In genomic region chr2:18596993-18597392, GRCh38 we compare ENCODE assay signal across 22 cellular contexts. TPM values are rescaled to one million over a fixed set of nuclear protein-coding genes. Genes with fewer than 3 reads are reported as not detected.
DNase-seq lines count a peak whose midpoint lies in the region; ATAC-seq and TF ChIP-seq lines count a peak whose summit lies in the region.
"Had no signal": no experiment of that assay in that cellular context is flagged by ENCODE, and none has a peak within 500 bp of the region (broad histone marks: within the 10 kb centered on the region; RNA-seq: fewer than 3 reads in every experiment).

No MANE protein-coding gene starts in this region.

- WGBS in esophagus squamous epithelium, 2 donors, result 64 to 90% methylated on average over 3 of the region's 3 CpGs

- intact Hi-C loops in Right ventricle myocardium superior (cut with DNase I), result no loop called here
- intact Hi-C loops in Right ventricle myocardium inferior (cut with DNase I), result loop anchor here (5.0 kb wide), 1 partner anchor 75 kb away; no protein-coding TSS in a partner anchor
- intact Hi-C loops in left ventricle myocardium superior (cut with micrococcal nuclease), result no loop called here
- intact Hi-C loops in left ventricle myocardium inferior (cut with micrococcal nuclease), result no loop called here
- intact Hi-C loops in esophagus squamous epithelium (cut with DNase I), result no loop called here

- TF ChIP-seq POLR2A in esophagus squamous epithelium (IDR thresholded peaks at IDR 0.05), result no peak

- no peaks in the 10 kb centered on the region for H3K9me3 ChIP-seq in left ventricle myocardium inferior (replicated peaks)
- H3K9me3 ChIP-seq in esophagus squamous epithelium, result no peaks in the 10 kb centered on the region
- H3K9me3 ChIP-seq: BLaER1 had no signal

- no peak overlapping the region for H3K4me3 ChIP-seq in left ventricle myocardium inferior
- no peak overlapping the region for H3K4me3 ChIP-seq in esophagus squamous epithelium
- H3K4me3 ChIP-seq in coronary artery, result no peak overlapping the region
- H3K4me3 ChIP-seq: BLaER1, GM12878, GM23248 had no signal

- H3K36me3 ChIP-seq in left ventricle myocardium inferior, result no peaks in the 10 kb centered on the region
- H3K36me3 ChIP-seq in esophagus squamous epithelium, result no peaks in the 10 kb centered on the region
- H3K36me3 ChIP-seq: BLaER1 had no signal

- H3K4me1 ChIP-seq in left ventricle myocardium inferior, result peaks cover 23% of the 10 kb centered on the region
- peaks cover 0 to 8% (median 0%) of the 10 kb centered on the region in 3 donors for H3K4me1 ChIP-seq in esophagus squamous epithelium

- H3K27ac ChIP-seq in left ventricle myocardium inferior (replicated peaks) (no peak overlapping the region), esophagus squamous epithelium (no peak overlapping the region), coronary artery (no peak overlapping the region)
- H3K27ac ChIP-seq: 22Rv1, BLaER1, GM23248 had no signal

- no peak for DNase-seq in Right ventricle myocardium superior
- DNase-seq in Right ventricle myocardium inferior (ENCODE audit: missing footprints), result no peak
- DNase-seq in left ventricle myocardium superior, result no peak
- DNase-seq in left ventricle myocardium inferior, result no peak
- DNase-seq in left lobe of liver (ENCODE audit: low spot score), result peak; percentile 62
- no peak for DNase-seq in omental fat pad (ENCODE audit: low spot score)
- DNase-seq in esophagus squamous epithelium (lab: John Stamatoyannopoulos, UW), result no peak
- no peak for DNase-seq in coronary artery (ENCODE audit: low spot score)
- DNase-seq: CD4-positive, alpha-beta T cell; CD8-positive, alpha-beta memory T cell; DMS 273 treated with DMSO at 0.1 percent for 48 hours; DMS79; EL; GDM1; GM23248; H7; HCEC 1CT had no signal

- TF ChIP-seq CTCF in left ventricle myocardium inferior (IDR thresholded peaks at IDR 0.05; ENCODE audit: borderline replicate concordance) (no peak), omental fat pad (IDR thresholded peaks at IDR 0.05) (no peak), esophagus squamous epithelium (IDR thresholded peaks at IDR 0.05) (no peak), coronary artery (IDR thresholded peaks at IDR 0.05) (no peak)

- H3K27me3 ChIP-seq in left ventricle myocardium inferior (ENCODE audit: low read depth) (no peaks in the 10 kb centered on the region), esophagus squamous epithelium (no peaks in the 10 kb centered on the region)
- H3K27me3 ChIP-seq: BLaER1 had no signal

- ATAC-seq in Right ventricle myocardium superior (ENCODE audit: poor library complexity), result peak; percentile 61
- no peak for ATAC-seq in Right ventricle myocardium inferior
- ATAC-seq in left ventricle myocardium superior, result peak; percentile 44
- ATAC-seq in left lobe of liver, result peak; percentile 82
- peak; percentile 41 for ATAC-seq in omental fat pad (ENCODE audit: low FRiP score)
- ATAC-seq: GM12878 had no signal

RNA-seq across cellular contexts. Expression of gene NT5C1B, which starts 7.6 kb away (rescaled TPM):
- not detected for total RNA-seq in Right ventricle myocardium superior
- total RNA-seq in Right ventricle myocardium inferior, result not detected
- total RNA-seq in left ventricle myocardium superior, result not detected
- total RNA-seq in left ventricle myocardium inferior, result not detected
- total RNA-seq in left lobe of liver, result not detected
- total RNA-seq in omental fat pad, result not detected
- total RNA-seq in esophagus squamous epithelium, result not detected
- total RNA-seq: B cell; CD4-positive, alpha-beta T cell; CD8-positive, alpha-beta memory T cell; GM12878; GM23248; H1; H7 had no signal

RNA-seq across cellular contexts. Expression of gene RDH14, which starts 36.5 kb away (rescaled TPM):
- 45.5 TPM for total RNA-seq in Right ventricle myocardium superior
- total RNA-seq in Right ventricle myocardium inferior, result 46.3 TPM
- 50.3 TPM for total RNA-seq in left ventricle myocardium superior
- total RNA-seq in left ventricle myocardium inferior, result 42.6 TPM
- total RNA-seq in left lobe of liver, result 12.5 TPM
- 10 to 100 TPM; 23.5 to 35.8 (median 31.6) TPM for total RNA-seq in omental fat pad
- 10 to 100 TPM; 11.8 to 24.4 (median 17.7) TPM for total RNA-seq in esophagus squamous epithelium
